24 cellular contexts compared by ENCODE assay signal in genomic region chr5:158303883-158304282, GRCh38.
"Had no signal": no experiment of that assay in that cellular context is flagged by ENCODE, and none has a peak within 500 bp of the region (broad histone marks: within the 10 kb centered on the region; RNA-seq: fewer than 3 reads in every experiment).

No MANE protein-coding gene starts in this region.

- H3K4me1 ChIP-seq: colonic mucosa, esophagus squamous epithelium, gastrocnemius medialis, left lung had no signal

- H3K27ac ChIP-seq: colonic mucosa, epithelial cell of prostate, esophagus squamous epithelium, gastrocnemius medialis, heart right ventricle, left lung had no signal

- H3K36me3 ChIP-seq: colonic mucosa, esophagus squamous epithelium, gastrocnemius medialis, heart right ventricle, left lung had no signal

- H3K9me3 Mint-ChIP-seq: dendritic cell treated with granulocyte-macrophage colony-stimulating factor and Interleukin-4, amounts not matched to agents 40 ng/mL and 50 ng/mL, for 4 days; endodermal cell; memory B cell; naive thymus-derived CD4-positive, alpha-beta T cell had no signal

- H3K4me1 Mint-ChIP-seq: memory B cell; naive thymus-derived CD4-positive, alpha-beta T cell had no signal

- H3K4me3 Mint-ChIP-seq: dendritic cell treated with granulocyte-macrophage colony-stimulating factor and Interleukin-4, amounts not matched to agents 40 ng/mL and 50 ng/mL, for 4 days; effector memory CD8-positive, alpha-beta T cell; endodermal cell; memory B cell; naive thymus-derived CD4-positive, alpha-beta T cell had no signal

- DNase-seq: colonic mucosa; cortex of kidney; effector CD8-positive, alpha-beta T cell; effector memory CD8-positive, alpha-beta T cell; endodermal cell; erythroblast; esophagus squamous epithelium; gastrocnemius medialis; glutamatergic neuron; head of caudate nucleus; heart right ventricle; hippocampal formation; left cardiac atrium; left lung; left ventricle myocardium superior; mammary epithelial cell; mesendoderm; midbrain; naive thymus-derived CD4-positive, alpha-beta T cell had no signal

- H3K9me3 ChIP-seq: colonic mucosa, esophagus squamous epithelium, gastrocnemius medialis, heart right ventricle, left lung had no signal

- H3K4me3 ChIP-seq: colonic mucosa, esophagus squamous epithelium, gastrocnemius medialis, heart right ventricle, left lung, lung had no signal

- H3K27ac Mint-ChIP-seq: dendritic cell treated with granulocyte-macrophage colony-stimulating factor and Interleukin-4, amounts not matched to agents 40 ng/mL and 50 ng/mL, for 4 days; effector memory CD8-positive, alpha-beta T cell; endodermal cell; memory B cell; naive thymus-derived CD4-positive, alpha-beta T cell had no signal

- ATAC-seq: effector memory CD8-positive, alpha-beta T cell; esophagus mucosa; gastrocnemius medialis; heart right ventricle; left cardiac atrium; left lung; left ventricle myocardium superior; naive thymus-derived CD4-positive, alpha-beta T cell had no signal

- H3K27me3 ChIP-seq: colonic mucosa, esophagus squamous epithelium, gastrocnemius medialis, heart right ventricle, left lung had no signal

- H3K36me3 Mint-ChIP-seq: memory B cell; naive thymus-derived CD4-positive, alpha-beta T cell had no signal
